Comparison of ENCODE assay signal across 1 cellular context in the genomic region with DNA sequence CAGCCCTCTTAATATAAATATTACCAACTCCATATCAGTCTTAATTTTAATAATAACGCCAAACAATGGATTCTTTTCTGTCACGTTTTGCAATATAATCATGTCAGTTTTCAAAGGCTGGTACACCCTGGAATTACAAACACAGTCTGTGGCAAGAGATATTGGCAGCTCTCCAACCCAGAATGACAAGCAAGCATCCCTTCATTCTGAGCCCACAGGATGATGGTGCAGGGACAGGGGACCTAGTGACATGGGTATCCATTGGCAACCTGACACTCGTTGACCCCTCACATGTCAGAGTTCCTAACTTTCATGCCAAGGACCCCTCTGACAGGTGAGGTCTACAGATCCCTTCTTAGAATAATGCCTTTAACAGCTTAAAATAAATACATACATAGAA.
TF ChIP-seq lines count a peak whose summit lies in the region.

No MANE protein-coding gene starts in this region.

TF ChIP-seq in K562, 482 proteins besides CTCF, POLR2A, EP300 and RAD21 (continued from another document):
- no peak for TF ChIP-seq SPI1 (IDR thresholded peaks at IDR 0.05; ENCODE audit: borderline replicate concordance, low read depth, low read length)
- TF ChIP-seq ZNF146 (CRISPR knock-in tag; IDR thresholded peaks at IDR 0.05; ENCODE audit: unreplicated experiment), result no peak
- TF ChIP-seq GATAD2B (IDR thresholded peaks at IDR 0.05; ENCODE audit: borderline replicate concordance), result no peak
- no peak for TF ChIP-seq CCAR2 (IDR thresholded peaks at IDR 0.05; ENCODE audit: low read depth, low read length)
- peak; percentile 75 for TF ChIP-seq RFX1 (IDR thresholded peaks at IDR 0.05)
- no peak for TF ChIP-seq ELK1 (CRISPR knock-in tag; IDR thresholded peaks at IDR 0.05)
- no peak for TF ChIP-seq CBX1 (IDR thresholded peaks at IDR 0.05; ENCODE audit: low read depth)
- TF ChIP-seq, protein P1, sequence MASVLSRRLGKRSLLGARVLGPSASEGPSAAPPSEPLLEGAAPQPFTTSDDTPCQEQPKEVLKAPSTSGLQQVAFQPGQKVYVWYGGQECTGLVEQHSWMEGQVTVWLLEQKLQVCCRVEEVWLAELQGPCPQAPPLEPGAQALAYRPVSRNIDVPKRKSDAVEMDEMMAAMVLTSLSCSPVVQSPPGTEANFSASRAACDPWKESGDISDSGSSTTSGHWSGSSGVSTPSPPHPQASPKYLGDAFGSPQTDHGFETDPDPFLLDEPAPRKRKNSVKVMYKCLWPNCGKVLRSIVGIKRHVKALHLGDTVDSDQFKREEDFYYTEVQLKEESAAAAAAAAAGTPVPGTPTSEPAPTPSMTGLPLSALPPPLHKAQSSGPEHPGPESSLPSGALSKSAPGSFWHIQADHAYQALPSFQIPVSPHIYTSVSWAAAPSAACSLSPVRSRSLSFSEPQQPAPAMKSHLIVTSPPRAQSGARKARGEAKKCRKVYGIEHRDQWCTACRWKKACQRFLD (CRISPR knock-in tag; IDR thresholded peaks at IDR 0.05), result no peak
- no peak for TF ChIP-seq CHD1 (IDR thresholded peaks at IDR 0.05; ENCODE audit: low read length)
- TF ChIP-seq, protein P2, sequence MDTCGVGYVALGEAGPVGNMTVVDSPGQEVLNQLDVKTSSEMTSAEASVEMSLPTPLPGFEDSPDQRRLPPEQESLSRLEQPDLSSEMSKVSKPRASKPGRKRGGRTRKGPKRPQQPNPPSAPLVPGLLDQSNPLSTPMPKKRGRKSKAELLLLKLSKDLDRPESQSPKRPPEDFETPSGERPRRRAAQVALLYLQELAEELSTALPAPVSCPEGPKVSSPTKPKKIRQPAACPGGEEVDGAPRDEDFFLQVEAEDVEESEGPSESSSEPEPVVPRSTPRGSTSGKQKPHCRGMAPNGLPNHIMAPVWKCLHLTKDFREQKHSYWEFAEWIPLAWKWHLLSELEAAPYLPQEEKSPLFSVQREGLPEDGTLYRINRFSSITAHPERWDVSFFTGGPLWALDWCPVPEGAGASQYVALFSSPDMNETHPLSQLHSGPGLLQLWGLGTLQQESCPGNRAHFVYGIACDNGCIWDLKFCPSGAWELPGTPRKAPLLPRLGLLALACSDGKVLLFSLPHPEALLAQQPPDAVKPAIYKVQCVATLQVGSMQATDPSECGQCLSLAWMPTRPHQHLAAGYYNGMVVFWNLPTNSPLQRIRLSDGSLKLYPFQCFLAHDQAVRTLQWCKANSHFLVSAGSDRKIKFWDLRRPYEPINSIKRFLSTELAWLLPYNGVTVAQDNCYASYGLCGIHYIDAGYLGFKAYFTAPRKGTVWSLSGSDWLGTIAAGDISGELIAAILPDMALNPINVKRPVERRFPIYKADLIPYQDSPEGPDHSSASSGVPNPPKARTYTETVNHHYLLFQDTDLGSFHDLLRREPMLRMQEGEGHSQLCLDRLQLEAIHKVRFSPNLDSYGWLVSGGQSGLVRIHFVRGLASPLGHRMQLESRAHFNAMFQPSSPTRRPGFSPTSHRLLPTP (IDR thresholded peaks at IDR 0.05; ENCODE audit: borderline replicate concordance, extremely low read depth, insufficient read length), result no peak
